In genomic region chr3:82133070-82133606, GRCh38 we compare ENCODE assay signal across 8 cellular contexts.
A peak's percentile ranks its signal among the peaks of the same experiment; 100 is the strongest.
DNase-seq lines count a peak whose midpoint lies in the region; ATAC-seq and TF ChIP-seq lines count a peak whose summit lies in the region.

No MANE protein-coding gene starts in this region.

- no peaks in the 10 kb centered on the region for H3K9me3 ChIP-seq in thyroid gland

- no peaks in the 10 kb centered on the region for H3K36me3 Mint-ChIP-seq in mesothelial cell of epicardium

- intact Hi-C loops in thyroid gland (cut with DNase I) = loop anchor here (10.0 kb wide), 1 partner anchor 468 kb away; no protein-coding TSS in a partner anchor

- TF ChIP-seq POLR2A in thyroid gland (IDR thresholded peaks at IDR 0.05) = no peak

- TF ChIP-seq CTCF in AG09309 (IDR thresholded peaks at IDR 0.05; ENCODE audit: control insufficient read depth, insufficient read depth, low read depth, low read length, missing control alignments) (peak; percentile 82), mesothelial cell of epicardium (IDR thresholded peaks at IDR 0.05; ENCODE audit: unreplicated experiment) (peak; percentile 92), thyroid gland (IDR thresholded peaks at IDR 0.05) (peak; percentile 55 to 86 (median 64))

- H3K9me3 Mint-ChIP-seq in mesothelial cell of epicardium = no peaks in the 10 kb centered on the region

- H3K4me1 ChIP-seq in thyroid gland = no peaks in the 10 kb centered on the region

- H3K27ac ChIP-seq in thyroid gland = no peak overlapping the region

- no peaks in the 10 kb centered on the region for H3K27me3 Mint-ChIP-seq in mesothelial cell of epicardium (ENCODE audit: low read depth)

- ATAC-seq in GM18498 (IDR thresholded peaks at IDR 0.05; ENCODE audit: unreplicated experiment) (peak; percentile 95), HG02763 (IDR thresholded peaks at IDR 0.05; ENCODE audit: unreplicated experiment) (peak; percentile 93)

- no peaks in the 10 kb centered on the region for H3K4me1 Mint-ChIP-seq in mesothelial cell of epicardium

- H3K27me3 ChIP-seq in thyroid gland = no peaks in the 10 kb centered on the region

- no peaks in the 10 kb centered on the region for H3K36me3 ChIP-seq in thyroid gland

- no peak overlapping the region for H3K4me3 Mint-ChIP-seq in mesothelial cell of epicardium

- no peak overlapping the region for H3K27ac Mint-ChIP-seq in mesothelial cell of epicardium

- peak; percentile 31 for DNase-seq in AG09309 (ENCODE audit: low read depth)
- peak; percentile 31 for DNase-seq in NCI-H1092 treated with DMSO at 0.1 percent for 48 hours (lab: John Stamatoyannopoulos, UW)
- peak; percentile 11 to 14 for DNase-seq in activated CD4-positive, alpha-beta T cell treated with anti-CD3 and anti-CD28 coated beads for 4 hours
- DNase-seq in epidermal melanocyte (ENCODE audit: insufficient read length, low spot score) = peak; percentile 69
- DNase-seq in mesothelial cell of epicardium (ENCODE audit: low spot score in 2 of 2, unreplicated experiment in 2 of 2) = peak in 1 of 2 experiments; percentile 65
- peak; percentile 57 to 64 for DNase-seq in thyroid gland

- WGBS in thyroid gland, 2 donors = 22 to 25% methylated on average over 5 of the region's 5 CpGs

- H3K4me3 ChIP-seq in AG09309 (ENCODE audit: control insufficient read depth, low read depth, low read length) = no peak overlapping the region
- H3K4me3 ChIP-seq in thyroid gland (replicated peaks in 1 of 3) = no peak overlapping the region
